Comparison of ENCODE assay signal across 8 cellular contexts in the genomic region with DNA sequence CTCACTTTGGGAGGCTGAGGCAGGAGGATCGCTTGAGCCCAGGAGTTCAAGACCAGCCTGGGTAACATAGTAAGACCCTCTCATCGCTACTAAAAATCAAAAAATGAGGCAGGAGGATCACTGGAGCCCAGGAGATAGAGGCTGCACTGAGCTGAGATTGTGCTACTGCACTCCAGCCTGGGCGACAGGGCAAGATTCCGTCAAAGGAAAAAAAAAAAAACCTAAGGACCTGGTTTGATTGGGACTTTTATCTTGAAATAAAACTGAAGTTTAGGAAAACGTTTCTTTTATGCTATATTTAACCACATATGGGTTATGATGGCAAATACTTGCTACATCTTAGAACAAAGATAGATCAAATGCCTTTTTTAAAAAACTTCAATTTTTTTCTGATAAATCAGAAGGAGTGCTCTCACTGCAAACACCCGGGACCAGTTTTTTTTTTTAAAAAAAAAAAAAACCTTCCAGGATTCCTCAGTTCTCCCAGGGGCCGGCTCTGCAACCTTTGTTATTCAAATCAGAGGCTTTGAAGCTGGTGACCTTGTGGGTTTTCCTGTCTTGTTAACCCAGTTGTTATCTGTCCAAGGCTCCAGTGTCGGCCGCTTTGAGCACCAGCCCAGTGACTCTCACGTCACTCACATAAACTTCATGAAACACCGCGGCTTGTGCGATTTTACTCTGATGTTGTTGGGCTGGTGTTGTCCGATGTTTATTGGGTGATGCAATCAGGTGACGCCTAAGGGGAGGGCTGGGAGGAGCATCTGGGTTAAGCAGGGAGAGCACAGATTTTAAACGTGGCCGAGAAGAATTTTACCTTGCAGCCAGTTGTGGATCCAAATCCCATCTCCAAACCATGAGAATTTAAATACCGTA. TPM values are rescaled to one million over a fixed set of nuclear protein-coding genes. Genes with fewer than 3 reads are reported as not detected.
DNase-seq lines count a peak whose midpoint lies in the region; ATAC-seq lines count a peak whose summit lies in the region.

No MANE protein-coding gene starts in this region.

- H3K27ac Mint-ChIP-seq in activated T-helper 1 cell treated with anti-CD3 and anti-CD28 coated beads, Interleukin-12 subunit alpha, Interleukin-12 subunit beta, Interleukin-2, Interleukin-4 antibody, amounts not matched to agents 30 ng/mL and 10 ng/mL and 1 ng/mL, durations not matched to agents 14 hours and 24 hours and 36 hours, result no peak overlapping the region

- H3K4me3 Mint-ChIP-seq in activated T-helper 1 cell treated with anti-CD3 and anti-CD28 coated beads, Interleukin-12 subunit alpha, Interleukin-12 subunit beta, Interleukin-2, Interleukin-4 antibody, amounts not matched to agents 30 ng/mL and 10 ng/mL and 1 ng/mL, durations not matched to agents 14 hours and 24 hours and 36 hours, result no peak overlapping the region

- intact Hi-C loops in activated T-helper 1 cell treated with anti-CD3 and anti-CD28 coated beads, Interleukin-12 subunit alpha, Interleukin-12 subunit beta, Interleukin-2, Interleukin-4 antibody, amounts not matched to agents 30 ng/mL and 10 ng/mL and 1 ng/mL, durations not matched to agents 14 hours and 24 hours and 36 hours (cut with micrococcal nuclease), result no loop called here
- intact Hi-C loops in left cardiac atrium (cut with DNase I), result no loop called here

- H3K27me3 Mint-ChIP-seq in activated T-helper 1 cell treated with anti-CD3 and anti-CD28 coated beads, Interleukin-12 subunit alpha, Interleukin-12 subunit beta, Interleukin-2, Interleukin-4 antibody, amounts not matched to agents 30 ng/mL and 10 ng/mL and 1 ng/mL, durations not matched to agents 14 hours and 24 hours and 36 hours (ENCODE audit: insufficient read depth), result no peaks in the 10 kb centered on the region

- H3K36me3 Mint-ChIP-seq in activated T-helper 1 cell treated with anti-CD3 and anti-CD28 coated beads, Interleukin-12 subunit alpha, Interleukin-12 subunit beta, Interleukin-2, Interleukin-4 antibody, amounts not matched to agents 30 ng/mL and 10 ng/mL and 1 ng/mL, durations not matched to agents 14 hours and 24 hours and 36 hours (ENCODE audit: low read depth), result no peaks in the 10 kb centered on the region

- DNase-seq in NCI-H2107 treated with DMSO at 0.1 percent for 48 hours (lab: John Stamatoyannopoulos, UW; ENCODE audit: unreplicated experiment) (peak; percentile 10), NCI-H2107 (lab: John Stamatoyannopoulos, UW) (no peak), NCI-H345 (lab: John Stamatoyannopoulos, UW) (peak; percentile 56), left cardiac atrium (peak; percentile 76), renal cortical epithelial cell (ENCODE audit: low read depth) (peak; percentile 77), NCI-H1048 (lab: John Stamatoyannopoulos, UW) (no peak)
- peak; percentile 17 for DNase-seq in activated T-helper 1 cell treated with anti-CD3 and anti-CD28 coated beads, Interleukin-12 subunit alpha, Interleukin-12 subunit beta, Interleukin-2, Interleukin-4 antibody, amounts not matched to agents 30 ng/mL and 10 ng/mL and 1 ng/mL, durations not matched to agents 14 hours and 24 hours and 36 hours (ENCODE audit: low spot score)

- ATAC-seq in left cardiac atrium (peak; percentile 73 to 88), HG02870 (IDR thresholded peaks at IDR 0.05; ENCODE audit: unreplicated experiment) (no peak)

- H3K4me1 Mint-ChIP-seq in activated T-helper 1 cell treated with anti-CD3 and anti-CD28 coated beads, Interleukin-12 subunit alpha, Interleukin-12 subunit beta, Interleukin-2, Interleukin-4 antibody, amounts not matched to agents 30 ng/mL and 10 ng/mL and 1 ng/mL, durations not matched to agents 14 hours and 24 hours and 36 hours (ENCODE audit: low read depth), result peaks cover 5% of the 10 kb centered on the region

- no peaks in the 10 kb centered on the region for H3K9me3 Mint-ChIP-seq in activated T-helper 1 cell treated with anti-CD3 and anti-CD28 coated beads, Interleukin-12 subunit alpha, Interleukin-12 subunit beta, Interleukin-2, Interleukin-4 antibody, amounts not matched to agents 30 ng/mL and 10 ng/mL and 1 ng/mL, durations not matched to agents 14 hours and 24 hours and 36 hours

RNA-seq across cellular contexts. Expression of a gene that starts 10.5 kb away (rescaled TPM):
- not detected in 2 replicates for total RNA-seq in activated T-helper 1 cell treated with anti-CD3 and anti-CD28 coated beads, Interleukin-12 subunit alpha, Interleukin-12 subunit beta, Interleukin-2, Interleukin-4 antibody, amounts not matched to agents 30 ng/mL and 10 ng/mL and 1 ng/mL, durations not matched to agents 14 hours and 24 hours and 36 hours
- total RNA-seq in left cardiac atrium (not detected), renal cortical epithelial cell (not detected in 2 replicates)

RNA-seq across cellular contexts. Expression of a gene that starts 24.7 kb away (rescaled TPM):
- not detected in 2 replicates for total RNA-seq in activated T-helper 1 cell treated with anti-CD3 and anti-CD28 coated beads, Interleukin-12 subunit alpha, Interleukin-12 subunit beta, Interleukin-2, Interleukin-4 antibody, amounts not matched to agents 30 ng/mL and 10 ng/mL and 1 ng/mL, durations not matched to agents 14 hours and 24 hours and 36 hours
- total RNA-seq in left cardiac atrium (not detected), renal cortical epithelial cell (not detected in 2 replicates)

Comparison
In these comparisons a context has a peak if more than half of its experiments do, and no peak if none do; other contexts are left out.
1. DNase-seq: peak in NCI-H2107 treated with DMSO at 0.1 percent for 48 hours (single experiment), NCI-H345 (single experiment), activated T-helper 1 cell treated with anti-CD3 and anti-CD28 coated beads, Interleukin-12 subunit alpha, Interleukin-12 subunit beta, Interleukin-2, Interleukin-4 antibody, amounts not matched to agents 30 ng/mL and 10 ng/mL and 1 ng/mL, durations not matched to agents 14 hours and 24 hours and 36 hours (single experiment), left cardiac atrium (single experiment) and renal cortical epithelial cell (single experiment); none in NCI-H2107 (single experiment) and NCI-H1048 (single experiment).